19 cellular contexts compared by ENCODE assay signal in genomic region chr1:180652791-180653190, GRCh38.
"Had no signal": no experiment of that assay in that cellular context is flagged by ENCODE, and none has a peak within 500 bp of the region (broad histone marks: within the 10 kb centered on the region; RNA-seq: fewer than 3 reads in every experiment).

No MANE protein-coding gene starts in this region.

- H3K27ac ChIP-seq: colonic mucosa, hepatocyte, lower lobe of right lung, parathyroid adenoma, thoracic aorta, upper lobe of left lung, WERI-Rb-1 had no signal

- H3K4me3 ChIP-seq: colonic mucosa, hepatocyte, lower lobe of right lung, thoracic aorta, upper lobe of left lung had no signal

- DNase-seq: activated CD4-positive, alpha-beta T cell treated with anti-CD3 and anti-CD28 coated beads, Interleukin-2, amount 50 U/mL, for 4 hours; activated effector memory CD4-positive, alpha-beta T cell treated with anti-CD3 and anti-CD28 coated beads, Interleukin-2, amount 50 U/mL, for 16 hours; activated naive CD4-positive, alpha-beta T cell treated with anti-CD3 and anti-CD28 coated beads, Interleukin-2, amount 50 U/mL, for 16 hours; activated T-cell treated with anti-CD3 and anti-CD28 coated beads, Interleukin-2, amount 50 U/mL, for 72 hours; caudate nucleus; colonic mucosa; erythroblast; left colon; lower lobe of right lung; midbrain; stimulated activated CD4-positive, alpha-beta T cell treated with anti-CD3 and anti-CD28 coated beads, Interleukin-4, amount 100 ng/mL, for 4 hours; upper lobe of left lung; WERI-Rb-1 had no signal

- H3K36me3 ChIP-seq: colonic mucosa, lower lobe of right lung, thoracic aorta, upper lobe of left lung, WERI-Rb-1 had no signal

- H3K9ac ChIP-seq: parathyroid adenoma had no signal

- ATAC-seq: activated T-cell treated with anti-CD3 and anti-CD28 coated beads, Interleukin-2, amount 50 U/mL, for 72 hours; left colon; lower lobe of right lung; sciatic nerve; stimulated activated memory B cell treated with anti-CD40 and anti-IgM and Interleukin-4, amounts not matched to agents 10 μg/mL and 1 μg/mL and 100 μg/mL, for 72 hours had no signal

- H2AFZ ChIP-seq: hepatocyte, parathyroid adenoma had no signal

- H3K27me3 ChIP-seq: colonic mucosa, hepatocyte, upper lobe of left lung had no signal

- FAIRE-seq: islet of Langerhans had no signal

- H3K4me2 ChIP-seq: hepatocyte had no signal

- H3K9me3 ChIP-seq: colonic mucosa had no signal

- H3K4me1 ChIP-seq: colonic mucosa, parathyroid adenoma, upper lobe of left lung had no signal

- H3K79me2 ChIP-seq: parathyroid adenoma had no signal
